Comparison of ENCODE assay signal across 14 cellular contexts in the genomic region with DNA sequence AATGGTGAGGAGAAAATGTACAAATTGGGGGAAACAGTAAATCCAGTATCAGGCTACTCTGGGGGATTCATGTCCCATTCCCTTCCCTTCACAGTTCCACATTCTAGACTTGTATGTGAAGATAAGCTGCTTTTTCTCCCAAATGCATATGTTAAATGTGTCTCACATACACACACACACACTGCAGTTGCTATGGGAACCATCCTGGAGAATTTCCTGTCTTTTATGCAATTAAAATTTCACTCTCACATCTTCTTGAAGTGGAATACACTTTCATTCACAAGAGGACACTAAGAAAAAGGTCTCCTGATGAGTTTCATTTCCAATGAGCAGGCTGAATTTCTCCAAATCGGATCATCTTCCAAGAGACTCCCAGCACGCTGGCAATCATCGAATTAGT.
"Had no signal": no experiment of that assay in that cellular context is flagged by ENCODE, and none has a peak within 500 bp of the region (broad histone marks: within the 10 kb centered on the region; RNA-seq: fewer than 3 reads in every experiment).

No MANE protein-coding gene starts in this region.

- H3K9me3 Mint-ChIP-seq: dendritic cell treated with granulocyte-macrophage colony-stimulating factor and Interleukin-4, amounts not matched to agents 40 ng/mL and 50 ng/mL, for 4 days; effector memory CD8-positive, alpha-beta T cell; natural killer cell treated with Interleukin-12 subunit alpha and Interleukin-12 subunit beta and Interleukin-15 and Interleukin-18, amount 100 ng/mL, for 72 hours had no signal

- DNase-seq: effector memory CD8-positive, alpha-beta T cell; gastrocnemius medialis; left ventricle myocardium superior; mesenchymal stem cell; midbrain; posterior cingulate gyrus; small intestine; stimulated activated CD4-positive, alpha-beta T cell treated with anti-CD3 and anti-CD28 coated beads, Interleukin-12 subunit alpha, Interleukin-12 subunit beta, amount 100 ng/mL, for 4 hours; stimulated activated naive CD4-positive, alpha-beta T cell; stomach; substantia nigra; trophoblast cell had no signal

- H3K4me3 Mint-ChIP-seq: dendritic cell treated with granulocyte-macrophage colony-stimulating factor and Interleukin-4, amounts not matched to agents 40 ng/mL and 50 ng/mL, for 4 days; effector memory CD8-positive, alpha-beta T cell; natural killer cell treated with Interleukin-12 subunit alpha and Interleukin-12 subunit beta and Interleukin-15 and Interleukin-18, amount 100 ng/mL, for 72 hours had no signal

- H3K27me3 Mint-ChIP-seq: dendritic cell treated with granulocyte-macrophage colony-stimulating factor and Interleukin-4, amounts not matched to agents 40 ng/mL and 50 ng/mL, for 4 days; natural killer cell treated with Interleukin-12 subunit alpha and Interleukin-12 subunit beta and Interleukin-15 and Interleukin-18, amount 100 ng/mL, for 72 hours had no signal

- H3K27ac Mint-ChIP-seq: dendritic cell treated with granulocyte-macrophage colony-stimulating factor and Interleukin-4, amounts not matched to agents 40 ng/mL and 50 ng/mL, for 4 days; effector memory CD8-positive, alpha-beta T cell; natural killer cell treated with Interleukin-12 subunit alpha and Interleukin-12 subunit beta and Interleukin-15 and Interleukin-18, amount 100 ng/mL, for 72 hours had no signal

- H3K36me3 Mint-ChIP-seq: natural killer cell treated with Interleukin-12 subunit alpha and Interleukin-12 subunit beta and Interleukin-15 and Interleukin-18, amount 100 ng/mL, for 72 hours had no signal
